13 cellular contexts compared by ENCODE assay signal in the genomic region with DNA sequence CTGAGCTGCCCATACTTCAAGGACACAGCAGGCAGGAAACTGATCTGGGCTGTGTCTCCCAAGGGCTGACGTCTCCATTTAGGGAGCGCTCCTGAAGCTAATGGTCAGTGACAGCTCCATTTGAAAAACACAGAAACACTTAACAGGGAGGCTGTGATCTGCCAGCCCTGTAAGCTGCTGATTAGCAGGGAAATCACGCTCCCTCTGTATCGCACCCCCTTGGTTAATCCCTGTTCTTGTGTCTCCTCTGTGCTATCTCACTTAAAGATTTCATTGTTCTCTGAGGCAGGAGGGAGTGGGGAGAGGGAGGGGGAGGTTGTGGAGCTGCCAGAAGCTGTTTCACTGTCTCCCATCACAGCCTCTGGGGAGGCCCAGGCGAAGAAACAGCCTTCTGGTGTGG.
DNase-seq lines count a peak whose midpoint lies in the region; ATAC-seq and FAIRE-seq lines count a peak whose summit lies in the region.
"Had no signal": no experiment of that assay in that cellular context is flagged by ENCODE, and none has a peak within 500 bp of the region (broad histone marks: within the 10 kb centered on the region; RNA-seq: fewer than 3 reads in every experiment).

No MANE protein-coding gene starts in this region.

- H3K4me1 Mint-ChIP-seq in activated T-cell treated with anti-CD3 and anti-CD28 coated beads, Interleukin-2, amount 50 U/mL, for 24 hours (ENCODE audit: low read depth) = no peaks in the 10 kb centered on the region
- H3K4me1 Mint-ChIP-seq: activated naive CD4-positive, alpha-beta T cell treated with anti-CD3 and anti-CD28 coated beads, Interleukin-2, amount 50 U/mL, for 24 hours had no signal

- peak overlapping the region; percentile 20 for H3K27ac Mint-ChIP-seq in activated T-cell treated with anti-CD3 and anti-CD28 coated beads, Interleukin-2, amount 50 U/mL, for 24 hours
- H3K27ac Mint-ChIP-seq: activated naive CD4-positive, alpha-beta T cell treated with anti-CD3 and anti-CD28 coated beads, Interleukin-2, amount 50 U/mL, for 24 hours; type B pancreatic cell had no signal

- H3K4me3 Mint-ChIP-seq in activated T-cell treated with anti-CD3 and anti-CD28 coated beads, Interleukin-2, amount 50 U/mL, for 24 hours = no peak overlapping the region
- H3K4me3 Mint-ChIP-seq: activated naive CD4-positive, alpha-beta T cell treated with anti-CD3 and anti-CD28 coated beads, Interleukin-2, amount 50 U/mL, for 24 hours; type B pancreatic cell had no signal

- H3K27me3 Mint-ChIP-seq in activated T-cell treated with anti-CD3 and anti-CD28 coated beads, Interleukin-2, amount 50 U/mL, for 24 hours = no peaks in the 10 kb centered on the region
- H3K27me3 Mint-ChIP-seq: activated naive CD4-positive, alpha-beta T cell treated with anti-CD3 and anti-CD28 coated beads, Interleukin-2, amount 50 U/mL, for 24 hours had no signal

- ATAC-seq in HG03159 (IDR thresholded peaks at IDR 0.05; ENCODE audit: unreplicated experiment) = no peak
- no peak for ATAC-seq in GM21381 (IDR thresholded peaks at IDR 0.05; ENCODE audit: unreplicated experiment)

- no peak for DNase-seq in activated T-cell treated with anti-CD3 and anti-CD28 coated beads, Interleukin-2, amount 50 U/mL, for 24 hours
- DNase-seq in activated T-cell treated with anti-CD3 and anti-CD28 coated beads, Interleukin-2, amount 50 U/mL, for 1 hour = no peak
- DNase-seq in cerebellar nuclear complex (lab: John Stamatoyannopoulos, UW) (peak; percentile 19 to 56), islet precursor cell (peak; percentile 75), superior temporal gyrus (ENCODE audit: extremely low spot score) (peak; percentile 88), RCC 7860 (ENCODE audit: low spot score) (no peak)
- DNase-seq: erythroblast, NCI-H69, SJCRH30 had no signal

- no peak for FAIRE-seq in RCC 7860 (lab: Jason Lieb, UNC)

- no peaks in the 10 kb centered on the region for H3K9me3 Mint-ChIP-seq in activated T-cell treated with anti-CD3 and anti-CD28 coated beads, Interleukin-2, amount 50 U/mL, for 24 hours
- H3K9me3 Mint-ChIP-seq: activated naive CD4-positive, alpha-beta T cell treated with anti-CD3 and anti-CD28 coated beads, Interleukin-2, amount 50 U/mL, for 24 hours; type B pancreatic cell had no signal

- H3K36me3 Mint-ChIP-seq in activated T-cell treated with anti-CD3 and anti-CD28 coated beads, Interleukin-2, amount 50 U/mL, for 24 hours (ENCODE audit: low read depth) = peaks cover 80% of the 10 kb centered on the region
- H3K36me3 Mint-ChIP-seq: type B pancreatic cell had no signal

Comparison
In these comparisons a context has a peak if more than half of its experiments do, and no peak if none do; other contexts are left out.
1. DNase-seq: peak in cerebellar nuclear complex (2 of 2), islet precursor cell (single experiment) and superior temporal gyrus (single experiment); none in activated T-cell treated with anti-CD3 and anti-CD28 coated beads, Interleukin-2, amount 50 U/mL, for 24 hours (single experiment), activated T-cell treated with anti-CD3 and anti-CD28 coated beads, Interleukin-2, amount 50 U/mL, for 1 hour (single experiment) and RCC 7860 (single experiment).